8 cellular contexts compared by ENCODE assay signal in the genomic region with DNA sequence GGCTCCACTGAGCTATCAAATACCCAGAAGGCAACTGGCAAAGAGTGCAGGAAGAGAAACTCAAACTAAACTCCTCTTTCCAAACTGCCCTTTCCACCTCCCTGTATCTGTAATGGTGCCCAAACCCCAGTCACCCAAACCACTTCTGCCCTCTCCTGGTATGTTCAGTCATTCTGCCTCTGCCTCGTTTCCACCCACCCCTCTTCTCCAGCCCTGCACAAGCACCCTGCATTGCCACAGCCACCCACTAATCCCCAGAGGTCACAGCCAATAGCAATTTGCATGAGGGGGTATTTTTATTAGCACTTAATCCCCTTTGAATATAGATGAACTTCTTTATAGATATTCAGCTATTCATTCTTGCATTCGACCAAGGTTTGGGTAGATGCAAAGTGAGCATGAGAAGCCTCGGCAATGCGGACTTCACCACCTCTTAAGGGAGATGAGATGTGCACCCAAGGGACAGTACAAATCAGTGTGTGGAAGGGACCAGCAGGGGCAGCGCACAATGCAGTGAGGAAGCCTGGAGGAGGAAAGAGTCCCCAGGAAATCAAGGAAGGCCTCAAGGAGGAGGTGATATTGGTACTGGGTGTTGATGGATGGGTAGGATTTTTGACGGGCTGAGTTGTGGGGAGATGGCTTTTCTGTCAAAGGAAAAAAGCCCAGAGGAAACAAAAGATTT. TPM values are rescaled to one million over a fixed set of nuclear protein-coding genes. Genes with fewer than 3 reads are reported as not detected.
DNase-seq lines count a peak whose midpoint lies in the region; ATAC-seq and TF ChIP-seq lines count a peak whose summit lies in the region.

No MANE protein-coding gene starts in this region.

- H3K9me2 ChIP-seq in OCI-LY7 (ENCODE audit: insufficient read depth, low read length), result no peaks in the 10 kb centered on the region

- H2AFZ ChIP-seq in OCI-LY7 (ENCODE audit: low read length), result peak overlapping the region; percentile 73

- BruUV-seq in OCI-LY7 (replicated peaks; lab: Mats Ljungman, UMichigan), result no TSS peak

- peak; percentile 78 for ATAC-seq in HG02885 (IDR thresholded peaks at IDR 0.05; ENCODE audit: poor library complexity, unreplicated experiment)
- ATAC-seq in upper lobe of right lung, result peak; percentile 89
- ATAC-seq in HG03439 (IDR thresholded peaks at IDR 0.05; ENCODE audit: unreplicated experiment), result no peak

- CTCF ChIA-PET in OCI-LY7 (lab: Charles Lee; ENCODE audit: unreplicated experiment), result interaction anchor here (0.8 to 5.7 kb wide), 9 partner anchors 10 to 380 kb away, joined by 3 to 79 read pairs (median 5); partner anchors contain the start of gene INTS6

- H3K9me3 ChIP-seq in OCI-LY7 (ENCODE audit: low read length) (no peaks in the 10 kb centered on the region), adipocyte (ENCODE audit: control insufficient read depth, low read length) (no peaks in the 10 kb centered on the region), upper lobe of right lung (no peaks in the 10 kb centered on the region)

- DNase-seq in AG08396 (ENCODE audit: low spot score) (peak; percentile 47), GM13977 (ENCODE audit: low spot score) (peak; percentile 62), OCI-LY7 (ENCODE audit: low spot score) (peak; percentile 83), adipocyte (ENCODE audit: low read depth) (peak; percentile 59), iPS-NIHi7 (ENCODE audit: extremely low spot score) (peak; percentile 67), upper lobe of right lung (no peak)

- H3K9ac ChIP-seq in adipocyte (ENCODE audit: low read length), result peak overlapping the region; percentile 6

- TF ChIP-seq CTCF in GM13977 (IDR thresholded peaks at IDR 0.05; ENCODE audit: extremely low read depth, insufficient read depth, missing control alignments) (peak; percentile 54), OCI-LY7 (conservative IDR thresholded peaks at IDR 0.05; ENCODE audit: low read length) (peak; percentile 88), upper lobe of right lung (IDR thresholded peaks at IDR 0.05) (peak; percentile 39)

- no peaks in the 10 kb centered on the region for H3K79me2 ChIP-seq in OCI-LY7 (ENCODE audit: insufficient read depth, low read depth, low read length)

- in situ Hi-C loops in GM13977 (cut with MboI; ENCODE audit: low pct_unique_long_range_greater_than_20kb, low sequenced_read_pairs, unreplicated experiment), result no loop called here

- peak overlapping the region; percentile 95 for H3K27ac ChIP-seq in OCI-LY7 (ENCODE audit: low read depth, low read length, poor library complexity, severe bottlenecking)
- H3K27ac ChIP-seq in upper lobe of right lung, result no peak overlapping the region

- peaks cover 43% of the 10 kb centered on the region for H3K27me3 ChIP-seq in adipocyte (replicated peaks; ENCODE audit: control insufficient read depth, insufficient read depth, low read length)
- H3K27me3 ChIP-seq in upper lobe of right lung, result no peaks in the 10 kb centered on the region

- peaks cover 76% of the 10 kb centered on the region for H3K4me1 ChIP-seq in OCI-LY7 (ENCODE audit: insufficient read depth, low read length, poor library complexity, severe bottlenecking)
- H3K4me1 ChIP-seq in adipocyte (ENCODE audit: control insufficient read depth, insufficient read depth, low read length), result peaks cover 3% of the 10 kb centered on the region
- H3K4me1 ChIP-seq in upper lobe of right lung, result no peaks in the 10 kb centered on the region

- H3K36me3 ChIP-seq in OCI-LY7 (ENCODE audit: insufficient read depth, low read length) (no peaks in the 10 kb centered on the region), adipocyte (ENCODE audit: control insufficient read depth, insufficient read depth, low read length, severe bottlenecking) (no peaks in the 10 kb centered on the region), upper lobe of right lung (no peaks in the 10 kb centered on the region)

- intact Hi-C loops in OCI-LY7 (cut with micrococcal nuclease; ENCODE audit: unreplicated experiment), result loop anchor here (1.0 kb wide), 3 partner anchors 17 to 247 kb away; no protein-coding TSS in a partner anchor
- intact Hi-C loops in upper lobe of right lung (cut with DNase I), result no loop called here

- H4K20me1 ChIP-seq in OCI-LY7 (ENCODE audit: insufficient read depth, low read length), result no peaks in the 10 kb centered on the region

- H3K4me3 ChIP-seq in OCI-LY7 (ENCODE audit: low read depth, low read length, poor library complexity, severe bottlenecking) (peak overlapping the region; percentile 41), adipocyte (ENCODE audit: low read length) (no peak overlapping the region), upper lobe of right lung (no peak overlapping the region)

- H3K4me2 ChIP-seq in OCI-LY7 (ENCODE audit: low read length), result peak overlapping the region; percentile 77

- POLR2A ChIA-PET in OCI-LY7 (lab: Charles Lee), result interaction anchor here (0.7 to 5.3 kb wide), 10 partner anchors 10 to 379 kb away, joined by 3 to 80 read pairs (median 6); partner anchors contain the start of gene INTS6

RNA-seq across cellular contexts. Expression of gene TMEM272, which starts 12.4 kb away (rescaled TPM):
- total RNA-seq in OCI-LY7 (2014; rRNA removed; shearing (Covaris generic)), result 0.41 and 0.75 TPM in 2 replicates
- total RNA-seq in OCI-LY7 (2022), result 0.46 and 0.90 TPM in 2 replicates
- not detected for total RNA-seq in upper lobe of right lung

RNA-seq across cellular contexts. Expression of gene DHRS12, which starts 28.6 kb away (rescaled TPM):
- total RNA-seq in OCI-LY7 (2014; rRNA removed; shearing (Covaris generic)), result 3.4 and 3.5 TPM in 2 replicates
- 11.9 and 12.5 TPM in 2 replicates for total RNA-seq in OCI-LY7 (2022)
- total RNA-seq in upper lobe of right lung, result 14.9 TPM

RNA-seq across cellular contexts. Expression of gene CCDC70, which starts 29.2 kb away (rescaled TPM):
- not detected in 2 replicates for total RNA-seq in OCI-LY7 (2014; rRNA removed; shearing (Covaris generic))
- total RNA-seq in OCI-LY7 (2022) (not detected in 2 replicates), upper lobe of right lung (not detected)
